Comparison of ENCODE assay signal across 15 cellular contexts in genomic region chr13:44347905-44348304, GRCh38. TPM values are rescaled to one million over a fixed set of nuclear protein-coding genes. Genes with fewer than 3 reads are reported as not detected.
A peak's percentile ranks its signal among the peaks of the same experiment; 100 is the strongest.
DNase-seq lines count a peak whose midpoint lies in the region; ATAC-seq, FAIRE-seq and TF ChIP-seq lines count a peak whose summit lies in the region.
"Had no signal": no experiment of that assay in that cellular context is flagged by ENCODE, and none has a peak within 500 bp of the region (broad histone marks: within the 10 kb centered on the region; RNA-seq: fewer than 3 reads in every experiment).

No MANE protein-coding gene starts in this region.

- FAIRE-seq in endometrium (lab: Jason Lieb, UNC) (peak; percentile 94), HepG2 (lab: Jason Lieb, UNC) (no peak)
- FAIRE-seq: GM18507 had no signal

- BruUV-seq in HCT116 (replicated peaks; lab: Mats Ljungman, UMichigan) (no TSS peak), HepG2 (replicated peaks; lab: Mats Ljungman, UMichigan) (no TSS peak)

- RAD21 ChIA-PET in HCT116 (lab: Charles Lee; ENCODE audit: low non-redundant PET in 1 of 2, low total read pairs in 2 of 2, uncharacterized antibody in 2 of 2, unreplicated experiment in 2 of 2) = no interaction called here

- H3K36me3 ChIP-seq in HCT116 (ENCODE audit: control insufficient read depth in 1 of 2, insufficient read depth in 2 of 2, low read length in 2 of 2) = no peaks in the 10 kb centered on the region
- no peaks in the 10 kb centered on the region for H3K36me3 ChIP-seq in HepG2 (replicated peaks in 1 of 2; ENCODE audit: control insufficient read depth in 1 of 2, insufficient read depth in 2 of 2, low read length in 2 of 2)
- no peaks in the 10 kb centered on the region for H3K36me3 ChIP-seq in smooth muscle cell (ENCODE audit: low read depth)

- H4K20me1 ChIP-seq in HCT116 (ENCODE audit: insufficient read depth) (no peaks in the 10 kb centered on the region), HepG2 (ENCODE audit: insufficient read depth, low read length) (no peaks in the 10 kb centered on the region), smooth muscle cell (ENCODE audit: low read depth) (no peaks in the 10 kb centered on the region)

- no peak overlapping the region for H3K9ac ChIP-seq in HCT116 (ENCODE audit: low read length)
- H3K9ac ChIP-seq in HepG2 (ENCODE audit: insufficient read depth, low read depth, low read length) = no peak overlapping the region
- no peak overlapping the region for H3K9ac ChIP-seq in smooth muscle cell (ENCODE audit: low read depth)

- intact Hi-C loops in HCT116 (cut with micrococcal nuclease) = no loop called here
- intact Hi-C loops in HepG2 (cut with micrococcal nuclease; ENCODE audit: unreplicated experiment) = no loop called here

- H2AFZ ChIP-seq in HCT116 (ENCODE audit: low read depth, low read length, poor library complexity, severe bottlenecking) = peak overlapping the region; percentile 84
- H2AFZ ChIP-seq in HepG2 (ENCODE audit: low read length) = no peak overlapping the region
- H2AFZ ChIP-seq in smooth muscle cell (ENCODE audit: low read depth) = no peak overlapping the region

- H3K9me3 ChIP-seq in HCT116 (ENCODE audit: control insufficient read depth in 1 of 2, insufficient read depth in 1 of 2, low read depth in 1 of 2, low read length in 2 of 2) (no peaks in the 10 kb centered on the region), HepG2 (ENCODE audit: low read length) (no peaks in the 10 kb centered on the region), smooth muscle cell (replicated peaks; ENCODE audit: low read depth) (no peaks in the 10 kb centered on the region)

- POLR2A ChIA-PET in HCT116 (lab: Charles Lee) (no interaction called here), HepG2 (lab: Yijun Ruan, JAX) (no interaction called here)

- in situ Hi-C loops in HepG2 (cut with HindIII; ENCODE audit: extremely low pct_ligation_motif_present, low pct_unique_long_range_greater_than_20kb) = no loop called here

- H3K27me3 ChIP-seq in HCT116 (ENCODE audit: insufficient read depth, low read length) = no peaks in the 10 kb centered on the region
- H3K27me3 ChIP-seq in HepG2 (ENCODE audit: control insufficient read depth in 1 of 2, insufficient read depth in 2 of 2, low read length in 2 of 2) = no peaks in the 10 kb centered on the region
- no peaks in the 10 kb centered on the region for H3K27me3 ChIP-seq in smooth muscle cell (ENCODE audit: low read depth)

- H3K4me1 ChIP-seq in HCT116 (ENCODE audit: control insufficient read depth in 1 of 2, insufficient read depth in 2 of 2, low read length in 2 of 2) (peaks cover 0 to 8% of the 10 kb centered on the region in 2 experiments; a peak in 1 of 4 replicates), HepG2 (ENCODE audit: insufficient read depth, low read length) (peaks cover 13% of the 10 kb centered on the region; the same call in 1 of the 2 replicates), smooth muscle cell (ENCODE audit: low read depth) (no peaks in the 10 kb centered on the region)

- H3K27ac ChIP-seq in HCT116 (ENCODE audit: low read depth, low read length) = no peak overlapping the region
- H3K27ac ChIP-seq in HepG2 (ENCODE audit: extremely low read length, insufficient read depth, low read length) = no peak overlapping the region
- H3K27ac ChIP-seq in smooth muscle cell (ENCODE audit: low read depth) = no peak overlapping the region

- CTCF ChIA-PET in HCT116 (lab: Charles Lee) = no interaction called here
- CTCF ChIA-PET in HepG2 (lab: Yijun Ruan, JAX; ENCODE audit: low intra/inter-chr PET ratio, low total read pairs) = no interaction called here

- H3K9me2 ChIP-seq in HCT116 (ENCODE audit: insufficient read depth) = no peaks in the 10 kb centered on the region

- WGBS in HepG2 (ENCODE audit: low lambda C conversion rate) = 0% methylated on average over 2 of the region's 2 CpGs
- WGBS in smooth muscle cell (ENCODE audit: low lambda C conversion rate) = 28% methylated on average over 2 of the region's 2 CpGs

- DNase-seq in HCT116 (ENCODE audit: low read depth, low spot score) (no peak), HepG2 (ENCODE audit: low spot score) (peak; percentile 46), smooth muscle cell (lab: John Stamatoyannopoulos, UW; ENCODE audit: unreplicated experiment) (no peak), cortex of kidney (lab: John Stamatoyannopoulos, UW) (no peak), activated T-cell treated with anti-CD3 and anti-CD28 coated beads for 4 hours (no peak)
- DNase-seq: C1 segment of cervical spinal cord, KG1, NCI-H1092, NCI-H1694 had no signal

- no peaks in the 10 kb centered on the region for H3K79me2 ChIP-seq in HCT116 (ENCODE audit: insufficient read depth, low read length)
- H3K79me2 ChIP-seq in HepG2 (ENCODE audit: insufficient read depth, low read length) = no peaks in the 10 kb centered on the region
- H3K79me2 ChIP-seq in smooth muscle cell (ENCODE audit: low read depth) = no peaks in the 10 kb centered on the region

- no peak for TF ChIP-seq POLR2A in HCT116 (IDR thresholded peaks at IDR 0.05; ENCODE audit: borderline replicate concordance, extremely low read depth, insufficient read depth, insufficient read length)
- TF ChIP-seq POLR2A in HepG2 (IDR thresholded peaks at IDR 0.05; ENCODE audit: insufficient read depth in 1 of 2, low read depth in 2 of 2, low read length in 2 of 2) = no peak

- peaks cover 3% of the 10 kb centered on the region for H3F3A ChIP-seq in smooth muscle cell (ENCODE audit: low read depth)

- ATAC-seq in HCT116 (no peak), HepG2 (no peak), HG03108 (IDR thresholded peaks at IDR 0.05; ENCODE audit: unreplicated experiment) (no peak)
- ATAC-seq: GM23338 had no signal

- TF ChIP-seq RAD21 in HCT116 (IDR thresholded peaks at IDR 0.05; ENCODE audit: low read depth) = no peak
- no peak for TF ChIP-seq RAD21 in HepG2 (CRISPR knock-in tag; IDR thresholded peaks at IDR 0.05)

- TF ChIP-seq EP300 in HepG2 (IDR thresholded peaks at IDR 0.05; ENCODE audit: low read depth in 2 of 2, low read length in 2 of 2) = no peak
- no peak for TF ChIP-seq EP300 in HepG2 (CRISPR knock-in tag; IDR thresholded peaks at IDR 0.05; ENCODE audit: borderline replicate concordance)

- TF ChIP-seq CTCF in HCT116 (IDR thresholded peaks at IDR 0.05 in 2 of 3, conservative IDR thresholded peaks at IDR 0.05 in 1 of 3; ENCODE audit: borderline replicate concordance in 1 of 3, insufficient read depth in 1 of 3, low read depth in 2 of 3, low read length in 2 of 3) = no peak
- no peak for TF ChIP-seq CTCF in HepG2 (CRISPR knock-in tag; IDR thresholded peaks at IDR 0.05)
- no peak for TF ChIP-seq CTCF in smooth muscle cell (IDR thresholded peaks at IDR 0.05; ENCODE audit: borderline replicate concordance, insufficient read depth, poor library complexity, severe bottlenecking)

- H3K4me3 ChIP-seq in HCT116 (replicated peaks in 1 of 2; ENCODE audit: low read depth in 1 of 2, low read length in 2 of 2) (no peak overlapping the region), HepG2 (replicated peaks in 1 of 3; ENCODE audit: insufficient read depth in 1 of 3, low read depth in 2 of 3, low read length in 3 of 3) (no peak overlapping the region), smooth muscle cell (no peak overlapping the region)
- H3K4me3 ChIP-seq: GM23338 had no signal

- no peak overlapping the region for H3K4me2 ChIP-seq in HCT116 (ENCODE audit: low read length)
- H3K4me2 ChIP-seq in HepG2 (ENCODE audit: low read depth, low read length) = no peak overlapping the region
- H3K4me2 ChIP-seq in smooth muscle cell = peak overlapping the region; percentile 4
- H3K4me2 ChIP-seq: GM23338 had no signal

TF ChIP-seq in HepG2, 621 proteins besides CTCF, POLR2A, EP300 and RAD21 (continues in another document):
- no peak for TF ChIP-seq SCMH1 (CRISPR knock-in tag; IDR thresholded peaks at IDR 0.05; ENCODE audit: borderline replicate concordance)
- no peak for TF ChIP-seq ZNF18 (CRISPR knock-in tag; IDR thresholded peaks at IDR 0.05; ENCODE audit: insufficient replicate concordance)
- TF ChIP-seq ZMYM3 (CRISPR knock-in tag; IDR thresholded peaks at IDR 0.05) = no peak
- no peak for TF ChIP-seq MAFK (conservative IDR thresholded peaks at IDR 0.05 in 1 of 2, IDR thresholded peaks at IDR 0.05 in 1 of 2; ENCODE audit: low read length in 2 of 2)

RNA-seq across cellular contexts. Expression of gene SERP2, which starts 25.7 kb away (rescaled TPM):
- total RNA-seq in HCT116 (2021; ENCODE audit: unreplicated experiment) (not detected), HepG2 (2016; rRNA removed; fragmentation: Illumina TruSeq; extraction: Trizol) (not detected in 2 replicates), smooth muscle cell (1.1 and 1.8 TPM in 2 replicates)
- not detected in 2 replicates for polyA plus RNA-seq in HCT116 (2012)
- total RNA-seq in HepG2 (2016; cell fraction: cytosol; rRNA removed; fragmentation: Illumina TruSeq; extraction: Trizol; ENCODE audit: low read depth) = not detected in 2 replicates
- not detected in 2 replicates for total RNA-seq in HepG2 (2016; cell fraction: insoluble cytoplasmic fraction; rRNA removed; fragmentation: Illumina TruSeq; extraction: Trizol)
- total RNA-seq in HepG2 (2016; cell fraction: membrane; rRNA removed; fragmentation: Illumina TruSeq; extraction: Trizol) = not detected in 2 replicates
- not detected in 2 replicates for total RNA-seq in HepG2 (2016; cell fraction: nucleus; rRNA removed; fragmentation: Illumina TruSeq; extraction: Trizol)
- polyA plus RNA-seq in HepG2 (2011; rRNA removed) (not detected in 2 replicates), smooth muscle cell (1.9 and 2.1 TPM in 2 replicates)
- polyA plus RNA-seq in HepG2 (2011; cell fraction: cytosol; rRNA removed) = not detected in 2 replicates
- not detected in 2 replicates for polyA plus RNA-seq in HepG2 (2011; cell fraction: nucleus; rRNA removed)
- polyA plus RNA-seq in HepG2 (2012) = not detected in 2 replicates
- not detected in 2 replicates for polyA plus RNA-seq in HepG2 (2016; cell fraction: cytosol; fragmentation: Illumina TruSeq; extraction: Trizol; ENCODE audit: low read depth)
- polyA plus RNA-seq in HepG2 (2016; cell fraction: insoluble cytoplasmic fraction; fragmentation: Illumina TruSeq; extraction: Trizol; ENCODE audit: low read depth) = not detected in 2 replicates
- not detected in 2 replicates for polyA plus RNA-seq in HepG2 (2016; cell fraction: membrane; fragmentation: Illumina TruSeq; extraction: Trizol; ENCODE audit: low read depth)
- not detected in 2 replicates for polyA plus RNA-seq in HepG2 (2016; cell fraction: nucleus; fragmentation: Illumina TruSeq; extraction: Trizol; ENCODE audit: insufficient read depth, low read depth)
- not detected in 2 replicates for polyA minus RNA-seq in HepG2 (2011; rRNA and poly(A)+ RNA removed; ENCODE audit: low replicate concordance)
- polyA minus RNA-seq in HepG2 (2011; cell fraction: cytosol; rRNA and poly(A)+ RNA removed) = not detected in 2 replicates
- not detected in 2 replicates for polyA minus RNA-seq in HepG2 (2011; cell fraction: nucleus; rRNA and poly(A)+ RNA removed)
- total RNA-seq: MCF 10A, SK-MEL-5 had no signal
